Comparison of ENCODE assay signal across 13 cellular contexts in genomic region chr10:26217396-26218105, GRCh38. TPM values are rescaled to one million over a fixed set of nuclear protein-coding genes. Genes with fewer than 3 reads are reported as not detected.
DNase-seq lines count a peak whose midpoint lies in the region; ATAC-seq, FAIRE-seq and TF ChIP-seq lines count a peak whose summit lies in the region.
"Had no signal": no experiment of that assay in that cellular context is flagged by ENCODE, and none has a peak within 500 bp of the region (broad histone marks: within the 10 kb centered on the region; RNA-seq: fewer than 3 reads in every experiment).

No MANE protein-coding gene starts in this region.

- intact Hi-C loops in colonic mucosa (cut with DNase I) (no loop called here), PC-9 (cut with micrococcal nuclease; ENCODE audit: unreplicated experiment) (no loop called here)

- H4K8ac ChIP-seq in mesenchymal stem cell (ENCODE audit: low read length) = no peak overlapping the region

- H2BK12ac ChIP-seq in mesenchymal stem cell (ENCODE audit: low read length in 2 of 2) = no peak overlapping the region

- H3K27ac ChIP-seq in BLaER1 = no peak overlapping the region
- no peak overlapping the region for H3K27ac ChIP-seq in mesenchymal stem cell (ENCODE audit: low read length, poor library complexity, severe bottlenecking)
- no peak overlapping the region for H3K27ac ChIP-seq in colonic mucosa
- H3K27ac ChIP-seq in PC-9 = no peak overlapping the region
- H3K27ac ChIP-seq: SJCRH30 had no signal

- no peaks in the 10 kb centered on the region for H3K9me2 ChIP-seq in PC-9 (ENCODE audit: insufficient read depth)

- no peaks in the 10 kb centered on the region for H3K36me3 ChIP-seq in BLaER1
- no peaks in the 10 kb centered on the region for H3K36me3 ChIP-seq in mesenchymal stem cell (ENCODE audit: control insufficient read depth in 1 of 2, insufficient read depth in 2 of 2, low read depth in 1 of 2, low read length in 2 of 2)
- H3K36me3 ChIP-seq in colonic mucosa = no peaks in the 10 kb centered on the region
- H3K36me3 ChIP-seq in PC-9 (ENCODE audit: low read depth) = no peaks in the 10 kb centered on the region
- H3K36me3 ChIP-seq: SJCRH30 had no signal

- H3K79me2 ChIP-seq in PC-9 (ENCODE audit: low read depth) = no peaks in the 10 kb centered on the region

- H3K4me1 ChIP-seq in BLaER1 = peaks cover 45% of the 10 kb centered on the region
- H3K4me1 ChIP-seq in mesenchymal stem cell (ENCODE audit: control insufficient read depth, insufficient read depth, low read depth, low read length) = peaks cover 22% of the 10 kb centered on the region
- H3K4me1 ChIP-seq in colonic mucosa = no peaks in the 10 kb centered on the region
- no peaks in the 10 kb centered on the region for H3K4me1 ChIP-seq in PC-9 (replicated peaks; ENCODE audit: insufficient read depth)
- H3K4me1 ChIP-seq: SJCRH30 had no signal

- no peak overlapping the region for H2AK5ac ChIP-seq in mesenchymal stem cell (ENCODE audit: low read length, severe bottlenecking)

- no peaks in the 10 kb centered on the region for H3K79me1 ChIP-seq in mesenchymal stem cell (replicated peaks; ENCODE audit: low read length, poor library complexity, severe bottlenecking)

- H3K27me3 ChIP-seq in BLaER1 (peaks cover 99% of the 10 kb centered on the region), mesenchymal stem cell (ENCODE audit: control insufficient read depth in 1 of 2, insufficient read depth in 1 of 2, low read length in 2 of 2) (peaks cover 84 to 99% of the 10 kb centered on the region in 2 experiments), colonic mucosa (peaks cover 74% of the 10 kb centered on the region), PC-9 (ENCODE audit: insufficient read depth, low read depth) (peaks cover 18% of the 10 kb centered on the region; the same call in 1 of the 2 replicates)

- H3K27ac Mint-ChIP-seq in activated CD8-positive, alpha-beta T cell treated with anti-CD3 and anti-CD28 coated beads, Interleukin-2, amount 10 ng/mL, durations not matched to agents 7 days and 5 days = peak overlapping the region; percentile 43

- no TSS peak for BruUV-seq in PC-9 (replicated peaks; lab: Mats Ljungman, UMichigan)

- peaks cover 38% of the 10 kb centered on the region for H3K9me3 ChIP-seq in BLaER1
- peaks cover 3% of the 10 kb centered on the region for H3K9me3 ChIP-seq in mesenchymal stem cell (ENCODE audit: control insufficient read depth, low read length)
- H3K9me3 ChIP-seq in colonic mucosa = no peaks in the 10 kb centered on the region
- no peaks in the 10 kb centered on the region for H3K9me3 ChIP-seq in PC-9 (ENCODE audit: insufficient read depth, low read depth)
- H3K9me3 ChIP-seq: SJCRH30 had no signal

- CTCF ChIA-PET in activated CD8-positive, alpha-beta T cell treated with anti-CD3 and anti-CD28 coated beads, Interleukin-2, amount 10 ng/mL, durations not matched to agents 7 days and 5 days (lab: Charles Lee) = no interaction called here
- CTCF ChIA-PET in PC-9 (lab: Charles Lee) = no interaction called here

- TF ChIP-seq CTCF in colonic mucosa (IDR thresholded peaks at IDR 0.05) (no peak), PC-9 (conservative IDR thresholded peaks at IDR 0.05) (no peak)

- H3K14ac ChIP-seq in mesenchymal stem cell (ENCODE audit: low read length in 2 of 2) = no peak overlapping the region

- no peak overlapping the region for H3K4me3 Mint-ChIP-seq in activated CD8-positive, alpha-beta T cell treated with anti-CD3 and anti-CD28 coated beads, Interleukin-2, amount 10 ng/mL, durations not matched to agents 7 days and 5 days

- no peak overlapping the region for H2BK5ac ChIP-seq in mesenchymal stem cell (ENCODE audit: low read depth, low read length, poor library complexity, severe bottlenecking)

- H3K4me3 ChIP-seq in BLaER1 (peak overlapping the region; percentile 64), mesenchymal stem cell (ENCODE audit: insufficient read depth in 1 of 2, low read depth in 1 of 2, low read length in 2 of 2) (no peak overlapping the region), colonic mucosa (no peak overlapping the region), PC-9 (no peak overlapping the region)
- H3K4me3 ChIP-seq: SJCRH30 had no signal

- no peak overlapping the region for H3K4ac ChIP-seq in mesenchymal stem cell (ENCODE audit: low read depth in 1 of 2, low read length in 2 of 2)

- no peak overlapping the region for H3K23ac ChIP-seq in mesenchymal stem cell (ENCODE audit: low read length in 2 of 2)

- peak; percentile 18 for DNase-seq in GM03348 (ENCODE audit: low spot score)
- no peak for DNase-seq in activated CD8-positive, alpha-beta T cell treated with anti-CD3 and anti-CD28 coated beads, Interleukin-2, amount 10 ng/mL, durations not matched to agents 7 days and 5 days
- DNase-seq in mesenchymal stem cell = no peak
- DNase-seq in colonic mucosa = no peak
- no peak for DNase-seq in RCC 7860 (ENCODE audit: low spot score)
- DNase-seq in PC-9 = no peak
- DNase-seq: EL, hippocampal formation, SJCRH30 had no signal

- no peak overlapping the region for H3K18ac ChIP-seq in mesenchymal stem cell (ENCODE audit: low read depth in 1 of 2, low read length in 2 of 2)

- H3K9ac ChIP-seq in BLaER1 (no peak overlapping the region), mesenchymal stem cell (ENCODE audit: low read length) (no peak overlapping the region), colonic mucosa (ENCODE audit: low read depth in 2 of 2, low read length in 2 of 2) (no peak overlapping the region)

- no peak for FAIRE-seq in RCC 7860 (lab: Jason Lieb, UNC)

- no peaks in the 10 kb centered on the region for H3F3A ChIP-seq in PC-9 (ENCODE audit: insufficient read depth, low read depth)

- no peak overlapping the region for H4K91ac ChIP-seq in mesenchymal stem cell (ENCODE audit: low read length)

- no peak overlapping the region for H2BK15ac ChIP-seq in mesenchymal stem cell (ENCODE audit: low read depth, poor library complexity, severe bottlenecking)

- peaks cover 35% of the 10 kb centered on the region for H3K4me1 Mint-ChIP-seq in activated CD8-positive, alpha-beta T cell treated with anti-CD3 and anti-CD28 coated beads, Interleukin-2, amount 10 ng/mL, durations not matched to agents 7 days and 5 days (ENCODE audit: low read depth)

- H2AFZ ChIP-seq in mesenchymal stem cell (ENCODE audit: low read depth, low read length) = no peak overlapping the region
- no peak overlapping the region for H2AFZ ChIP-seq in PC-9

- H2BK120ac ChIP-seq in mesenchymal stem cell (ENCODE audit: low read depth, low read length) = no peak overlapping the region

- H3K9me3 Mint-ChIP-seq in activated CD8-positive, alpha-beta T cell treated with anti-CD3 and anti-CD28 coated beads, Interleukin-2, amount 10 ng/mL, durations not matched to agents 7 days and 5 days (ENCODE audit: insufficient read depth) = no peaks in the 10 kb centered on the region

- peak; percentile 46 for ATAC-seq in activated CD8-positive, alpha-beta T cell treated with anti-CD3 and anti-CD28 coated beads, Interleukin-2, amount 10 ng/mL, durations not matched to agents 7 days and 5 days
- ATAC-seq in GM18873 (IDR thresholded peaks at IDR 0.05; ENCODE audit: low FRiP score, unreplicated experiment) = no peak

- peak overlapping the region; percentile 97 for H3K4me2 ChIP-seq in BLaER1
- peak overlapping the region; percentile 49 for H3K4me2 ChIP-seq in mesenchymal stem cell (ENCODE audit: low read length, poor library complexity, severe bottlenecking)
- no peak overlapping the region for H3K4me2 ChIP-seq in PC-9

- WGBS in mesenchymal stem cell = 1% methylated on average over 61 of the region's 67 CpGs

- H3K36me3 Mint-ChIP-seq in activated CD8-positive, alpha-beta T cell treated with anti-CD3 and anti-CD28 coated beads, Interleukin-2, amount 10 ng/mL, durations not matched to agents 7 days and 5 days (ENCODE audit: low read depth) = peaks cover 6% of the 10 kb centered on the region

- H3K27me3 Mint-ChIP-seq in activated CD8-positive, alpha-beta T cell treated with anti-CD3 and anti-CD28 coated beads, Interleukin-2, amount 10 ng/mL, durations not matched to agents 7 days and 5 days (ENCODE audit: low read depth) = peaks cover 92% of the 10 kb centered on the region

- H4K20me1 ChIP-seq in BLaER1 = peaks cover 48% of the 10 kb centered on the region
- H4K20me1 ChIP-seq in PC-9 (ENCODE audit: insufficient read depth) = no peaks in the 10 kb centered on the region

- POLR2A ChIA-PET in activated CD8-positive, alpha-beta T cell treated with anti-CD3 and anti-CD28 coated beads, Interleukin-2, amount 10 ng/mL, durations not matched to agents 7 days and 5 days (lab: Charles Lee) = no interaction called here
- POLR2A ChIA-PET in PC-9 (lab: Charles Lee; ENCODE audit: unreplicated experiment) = no interaction called here

RNA-seq across cellular contexts. Expression of gene GAD2, which starts 1.0 kb away (rescaled TPM):
- total RNA-seq in activated CD8-positive, alpha-beta T cell treated with anti-CD3 and anti-CD28 coated beads, Interleukin-2, amount 10 ng/mL, durations not matched to agents 7 days and 5 days = not detected
- polyA plus RNA-seq in mesenchymal stem cell (2013, experiment 1 of 2) = not detected
- polyA plus RNA-seq in mesenchymal stem cell (2013, experiment 2 of 2) = not detected
- total RNA-seq in colonic mucosa (not detected), PC-9 (2021) (not detected in 2 replicates)
- total RNA-seq: dermis microvascular lymphatic vessel endothelial cell, omental fat pad, SJCRH30 had no signal
